Comparison of ENCODE assay signal across 13 cellular contexts in genomic region chr10:121501796-121502195, GRCh38.
DNase-seq lines count a peak whose midpoint lies in the region; TF ChIP-seq lines count a peak whose summit lies in the region.
"Had no signal": no experiment of that assay in that cellular context is flagged by ENCODE, and none has a peak within 500 bp of the region (broad histone marks: within the 10 kb centered on the region; RNA-seq: fewer than 3 reads in every experiment).

No MANE protein-coding gene starts in this region.

- H3K27ac Mint-ChIP-seq in nephron progenitor cell: peak overlapping the region; percentile 27
- H3K27ac Mint-ChIP-seq: CD8-positive, alpha-beta T cell had no signal

- H3K4me1 Mint-ChIP-seq in nephron progenitor cell: peaks cover 60% of the 10 kb centered on the region

- peak overlapping the region; percentile 48 for H3K4me3 Mint-ChIP-seq in nephron progenitor cell
- H3K4me3 Mint-ChIP-seq: CD8-positive, alpha-beta T cell had no signal

- H3K27ac ChIP-seq in caudate nucleus (ENCODE audit: low read depth, low read length): peak overlapping the region; percentile 77
- H3K27ac ChIP-seq: BLaER1 had no signal

- no peak for TF ChIP-seq CTCF in nephron progenitor cell (IDR thresholded peaks at IDR 0.05)

- H3K36me3 Mint-ChIP-seq in nephron progenitor cell (ENCODE audit: low read depth): peaks cover 88% of the 10 kb centered on the region
- H3K36me3 Mint-ChIP-seq: CD8-positive, alpha-beta T cell had no signal

- H3K9me3 Mint-ChIP-seq in nephron progenitor cell: no peaks in the 10 kb centered on the region

- DNase-seq in NCI-H1048 (lab: John Stamatoyannopoulos, UW) (peak; percentile 72), caudate nucleus (lab: John Stamatoyannopoulos, UW) (no peak), nephron progenitor cell (no peak), superior temporal gyrus (ENCODE audit: extremely low spot score) (peak; percentile 80), NCI-H510A treated with DMSO at 0.1 percent for 48 hours (lab: John Stamatoyannopoulos, UW) (no peak), GM03348 (ENCODE audit: low spot score) (no peak)
- DNase-seq in stimulated activated CD8-positive, alpha-beta memory T cell treated with anti-CD3 and anti-CD28 coated beads, Interleukin-4, amount 100 ng/mL, for 48 hours: no peak
- DNase-seq: CD8-positive, alpha-beta T cell; DMS79; MM.1S; NCI-H1694 treated with DMSO at 0.1 percent for 48 hours; SHP77 had no signal

- H3K27me3 Mint-ChIP-seq in nephron progenitor cell (ENCODE audit: low read depth, poor library complexity): peaks cover 21% of the 10 kb centered on the region

Comparison
In these comparisons a context has a peak if more than half of its experiments do, and no peak if none do; other contexts are left out.
1. DNase-seq: peak in NCI-H1048 (single experiment) and superior temporal gyrus (single experiment); none in caudate nucleus (0 of 61), nephron progenitor cell (single experiment), stimulated activated CD8-positive, alpha-beta memory T cell treated with anti-CD3 and anti-CD28 coated beads, Interleukin-4, amount 100 ng/mL, for 48 hours (single experiment), NCI-H510A treated with DMSO at 0.1 percent for 48 hours (single experiment) and GM03348 (single experiment).